31 cellular contexts compared by ENCODE assay signal in genomic region chr22:46595545-46595944, GRCh38. TPM values are rescaled to one million over a fixed set of nuclear protein-coding genes. Genes with fewer than 3 reads are reported as not detected.
DNase-seq lines count a peak whose midpoint lies in the region; ATAC-seq and TF ChIP-seq lines count a peak whose summit lies in the region.
"Had no signal": no experiment of that assay in that cellular context is flagged by ENCODE, and none has a peak within 500 bp of the region (broad histone marks: within the 10 kb centered on the region; RNA-seq: fewer than 3 reads in every experiment).

No MANE protein-coding gene starts in this region.

- H3K4me3 ChIP-seq in heart left ventricle: no peak overlapping the region
- H3K4me3 ChIP-seq: breast epithelium, colonic mucosa, GM23248, mucosa of descending colon, PC-9, right lobe of liver, thoracic aorta had no signal

- TF ChIP-seq CTCF in heart left ventricle (IDR thresholded peaks at IDR 0.05) (no peak), glutamatergic neuron (IDR thresholded peaks at IDR 0.05; ENCODE audit: partially characterized antibody, unreplicated experiment) (no peak), progenitor cell of endocrine pancreas (IDR thresholded peaks at IDR 0.05; ENCODE audit: unreplicated experiment) (no peak), nephron progenitor cell (IDR thresholded peaks at IDR 0.05) (no peak)

- no peaks in the 10 kb centered on the region for H3K36me3 ChIP-seq in heart left ventricle
- H3K36me3 ChIP-seq: breast epithelium, colonic mucosa, right lobe of liver, thoracic aorta had no signal

- ATAC-seq in heart left ventricle (peak; percentile 1 to 9 (median 2)), Right ventricle myocardium inferior (no peak)
- ATAC-seq: activated T-cell treated with anti-CD3 and anti-CD28 coated beads, Interleukin-2, amount 50 U/mL, for 72 hours; esophagus mucosa; foreskin keratinocyte; HepG2; mucosa of descending colon; WTC11 had no signal

- H3K4me3 Mint-ChIP-seq in glutamatergic neuron (ENCODE audit: unreplicated experiment) (no peak overlapping the region), progenitor cell of endocrine pancreas (ENCODE audit: low read depth) (no peak overlapping the region), nephron progenitor cell (no peak overlapping the region)
- H3K4me3 Mint-ChIP-seq: activated naive CD4-positive, alpha-beta T cell treated with anti-CD3 and anti-CD28 coated beads for 36 hours; activated T-cell treated with anti-CD3 and anti-CD28 coated beads, Interleukin-2, amount 50 U/mL, for 72 hours; HFFc6; WTC11 had no signal

- peaks cover 5 to 87% (median 54%) of the 10 kb centered on the region in 12 donors for H3K4me1 ChIP-seq in heart left ventricle
- H3K4me1 ChIP-seq: foreskin keratinocyte, right lobe of liver had no signal

- intact Hi-C loops in heart left ventricle (cut with DNase I): no loop called here
- intact Hi-C loops in Right ventricle myocardium inferior (cut with DNase I): no loop called here

- DNase-seq in heart left ventricle (peak in 2 of 5 donors; percentile 17 to 20), Right ventricle myocardium inferior (ENCODE audit: missing footprints) (no peak), glutamatergic neuron (no peak), progenitor cell of endocrine pancreas (ENCODE audit: low spot score, unreplicated experiment) (no peak), ureter (ENCODE audit: low spot score) (peak; percentile 44), nephron progenitor cell (no peak), CD1c-positive myeloid dendritic cell (ENCODE audit: extremely low spot score) (no peak), NCI-H2171 (lab: John Stamatoyannopoulos, UW) (no peak)
- DNase-seq: 8988T; activated CD4-positive, alpha-beta T cell treated with anti-CD3 and anti-CD28 coated beads, Interleukin-2, amount 50 U/mL, for 1 hour; activated naive CD4-positive, alpha-beta T cell treated with anti-CD3 and anti-CD28 coated beads for 36 hours; activated T-cell treated with anti-CD3 and anti-CD28 coated beads, Interleukin-2, amount 50 U/mL, for 72 hours; colonic mucosa; DMS153; foreskin keratinocyte; NCI-H1048; NCI-H1694 treated with DMSO at 0.1 percent for 48 hours; PC-9; stimulated activated CD4-positive, alpha-beta T cell treated with anti-CD3 and anti-CD28 coated beads, Interleukin-4, amount 100 ng/mL, for 4 hours; stimulated activated naive CD4-positive, alpha-beta T cell; SW 1271; T1000 had no signal

- WGBS in heart left ventricle, 4 donors: 81 to 91% (median 83%) methylated on average over 5 to 8 of the region's 8 CpGs

- H3K27me3 Mint-ChIP-seq in glutamatergic neuron (ENCODE audit: unreplicated experiment) (peaks cover 7% of the 10 kb centered on the region), progenitor cell of endocrine pancreas (no peaks in the 10 kb centered on the region), nephron progenitor cell (ENCODE audit: low read depth, poor library complexity) (peaks cover 6% of the 10 kb centered on the region)

- peak overlapping the region; percentile 43 for H3K27ac Mint-ChIP-seq in glutamatergic neuron (ENCODE audit: unreplicated experiment)
- peak overlapping the region; percentile 77 for H3K27ac Mint-ChIP-seq in progenitor cell of endocrine pancreas
- no peak overlapping the region for H3K27ac Mint-ChIP-seq in nephron progenitor cell
- H3K27ac Mint-ChIP-seq: activated naive CD4-positive, alpha-beta T cell treated with anti-CD3 and anti-CD28 coated beads for 36 hours; activated T-cell treated with anti-CD3 and anti-CD28 coated beads, Interleukin-2, amount 50 U/mL, for 72 hours; HFFc6; WTC11 had no signal

- no peaks in the 10 kb centered on the region for H3K27me3 ChIP-seq in heart left ventricle
- H3K27me3 ChIP-seq: breast epithelium, colonic mucosa, right lobe of liver had no signal

- H3K4me1 Mint-ChIP-seq in glutamatergic neuron (ENCODE audit: low read depth, unreplicated experiment): peaks cover 5% of the 10 kb centered on the region
- peaks cover 21% of the 10 kb centered on the region for H3K4me1 Mint-ChIP-seq in progenitor cell of endocrine pancreas (ENCODE audit: low read depth)
- H3K4me1 Mint-ChIP-seq in nephron progenitor cell: peaks cover 26% of the 10 kb centered on the region

- H3K9me3 ChIP-seq in heart left ventricle: no peaks in the 10 kb centered on the region
- H3K9me3 ChIP-seq: breast epithelium, colonic mucosa, mucosa of descending colon, right lobe of liver, thoracic aorta had no signal

- H3K9me3 Mint-ChIP-seq in glutamatergic neuron (ENCODE audit: unreplicated experiment) (peaks cover 5% of the 10 kb centered on the region), progenitor cell of endocrine pancreas (ENCODE audit: low read depth) (no peaks in the 10 kb centered on the region), nephron progenitor cell (no peaks in the 10 kb centered on the region)
- H3K9me3 Mint-ChIP-seq: activated naive CD4-positive, alpha-beta T cell treated with anti-CD3 and anti-CD28 coated beads for 36 hours; activated T-cell treated with anti-CD3 and anti-CD28 coated beads, Interleukin-2, amount 50 U/mL, for 72 hours; HFFc6; WTC11 had no signal

- H3K27ac ChIP-seq in heart left ventricle: peak overlapping the region in 11 of 12 donors; percentile 36 to 91 (median 66)
- H3K27ac ChIP-seq: foreskin keratinocyte, GM23248, right lobe of liver, thoracic aorta had no signal

- no peak for TF ChIP-seq POLR2A in heart left ventricle (IDR thresholded peaks at IDR 0.05)

- H3K36me3 Mint-ChIP-seq in glutamatergic neuron (ENCODE audit: unreplicated experiment) (no peaks in the 10 kb centered on the region), progenitor cell of endocrine pancreas (ENCODE audit: insufficient read depth) (no peaks in the 10 kb centered on the region), nephron progenitor cell (ENCODE audit: low read depth) (no peaks in the 10 kb centered on the region)
- H3K36me3 Mint-ChIP-seq: WTC11 had no signal

RNA-seq across cellular contexts. Expression of gene GRAMD4, which starts 24.6 kb away (rescaled TPM):
- total RNA-seq in heart left ventricle: 100 to 1,000 TPM in 2 of 9 donors, 10 to 100 TPM in 7; 31.2 to 122 (median 72.5) TPM
- polyA plus RNA-seq in heart left ventricle: 10 to 100 TPM; 22.4 to 53.2 TPM
- 80.0 TPM for total RNA-seq in Right ventricle myocardium inferior
- 85.7 TPM for total RNA-seq in glutamatergic neuron (ENCODE audit: unreplicated experiment)
- 68.8 and 74.5 TPM in 2 replicates for total RNA-seq in progenitor cell of endocrine pancreas
- 34.9 TPM for total RNA-seq in ureter

RNA-seq across cellular contexts. Expression of gene CELSR1, which starts 58.1 kb away (rescaled TPM):
- total RNA-seq in heart left ventricle (10 to 100 TPM in 7 of 9 donors, 1 to 10 TPM in 2; 8.1 to 15.8 (median 12.6) TPM), Right ventricle myocardium inferior (8.4 TPM), glutamatergic neuron (ENCODE audit: unreplicated experiment) (0.27 TPM), progenitor cell of endocrine pancreas (20.9 and 21.0 TPM in 2 replicates), ureter (44.0 TPM)
- polyA plus RNA-seq in heart left ventricle: 1 to 10 TPM; 5.9 to 6.9 TPM
